6 cellular contexts compared by ENCODE assay signal in genomic region chr19:17394891-17395415, GRCh38. TPM values are rescaled to one million over a fixed set of nuclear protein-coding genes. Genes with fewer than 3 reads are reported as not detected.
A peak's percentile ranks its signal among the peaks of the same experiment; 100 is the strongest.
DNase-seq lines count a peak whose midpoint lies in the region; ATAC-seq, FAIRE-seq and TF ChIP-seq lines count a peak whose summit lies in the region.

No MANE protein-coding gene starts in this region.

- no peaks in the 10 kb centered on the region for H3K36me3 ChIP-seq in bronchial epithelial cell (ENCODE audit: control insufficient read depth, insufficient read depth, low read length)
- H3K36me3 ChIP-seq in neuronal stem cell (replicated peaks in 1 of 2; ENCODE audit: control insufficient read depth in 2 of 2, insufficient read depth in 2 of 2, low read length in 2 of 2) = no peaks in the 10 kb centered on the region

- H3K4me3 ChIP-seq in bronchial epithelial cell (ENCODE audit: low read depth, low read length) (no peak overlapping the region), neuronal stem cell (ENCODE audit: low read length in 2 of 2) (no peak overlapping the region)

- H3K4me1 ChIP-seq in neuronal stem cell (ENCODE audit: control insufficient read depth in 2 of 2, insufficient read depth in 1 of 2, low read depth in 1 of 2, low read length in 2 of 2) = peaks cover 3 to 4% of the 10 kb centered on the region in 2 donors

- H3K27me3 ChIP-seq in bronchial epithelial cell (ENCODE audit: control insufficient read depth, insufficient read depth, low read length) (no peaks in the 10 kb centered on the region), neuronal stem cell (ENCODE audit: control insufficient read depth in 3 of 3, insufficient read depth in 3 of 3, low read depth in 1 of 3, low read length in 3 of 3) (peaks cover 0 to 3% (median 2%) of the 10 kb centered on the region in 3 experiments)

- no peak overlapping the region for H3K4ac ChIP-seq in neuronal stem cell (ENCODE audit: low read length)

- no peak overlapping the region for H2AK5ac ChIP-seq in neuronal stem cell (ENCODE audit: low read depth, low read length)

- no peak overlapping the region for H3K9ac ChIP-seq in neuronal stem cell (ENCODE audit: low read depth, low read length, poor library complexity)

- peak overlapping the region; percentile 71 for H2AFZ ChIP-seq in neuronal stem cell (ENCODE audit: low read length)

- no peak overlapping the region for H3K4me2 ChIP-seq in neuronal stem cell (ENCODE audit: insufficient read depth, low read length, poor library complexity, severe bottlenecking)

- H3K79me1 ChIP-seq in neuronal stem cell (ENCODE audit: low read depth, low read length) = peaks cover 2% of the 10 kb centered on the region

- no peak overlapping the region for H3K18ac ChIP-seq in neuronal stem cell (ENCODE audit: low read length)

- TF ChIP-seq CTCF in bronchial epithelial cell (IDR thresholded peaks at IDR 0.05; ENCODE audit: insufficient read depth, low read length, severe bottlenecking) = peak; percentile 87

- no peak overlapping the region for H4K8ac ChIP-seq in neuronal stem cell (ENCODE audit: low read depth, low read length)

- TF ChIP-seq POLR2A in GM15510 (IDR thresholded peaks at IDR 0.05; ENCODE audit: borderline replicate concordance, extremely low read depth, insufficient read length) = peak; percentile 18

- no CpG with 5 or more reads among the region's 19 CpGs for WGBS in neuronal stem cell (ENCODE audit: extremely low coverage in 2 of 2, insufficient read length in 2 of 2, insufficient replicate concordance in 1 of 2), 2 donors

- H3K14ac ChIP-seq in neuronal stem cell (ENCODE audit: low read length) = no peak overlapping the region

- no peak overlapping the region for H3K23ac ChIP-seq in neuronal stem cell (ENCODE audit: low read depth, low read length, poor library complexity)

- no peaks in the 10 kb centered on the region for H3K9me3 ChIP-seq in neuronal stem cell (replicated peaks in 1 of 2; ENCODE audit: control insufficient read depth in 2 of 2, insufficient read depth in 1 of 2, low read depth in 1 of 2, low read length in 2 of 2)

- no peak overlapping the region for H2BK120ac ChIP-seq in neuronal stem cell (ENCODE audit: low read depth, low read length)

- ATAC-seq in GM18498 (IDR thresholded peaks at IDR 0.05; ENCODE audit: unreplicated experiment) (no peak), HG03045 (IDR thresholded peaks at IDR 0.05; ENCODE audit: unreplicated experiment) (no peak)

- no peak overlapping the region for H2BK5ac ChIP-seq in neuronal stem cell (ENCODE audit: low read length)

- DNase-seq in SHP77 treated with DMSO at 0.1 percent for 48 hours (lab: John Stamatoyannopoulos, UW) = peak; percentile 26
- peak; percentile 29 for DNase-seq in bronchial epithelial cell (ENCODE audit: low read depth)
- DNase-seq in neuronal stem cell (ENCODE audit: low spot score) = no peak

- H3K27ac ChIP-seq in neuronal stem cell (replicated peaks; ENCODE audit: low read length) = no peak overlapping the region

- no peak for FAIRE-seq in bronchial epithelial cell (lab: Jason Lieb, UNC)

- no peak overlapping the region for H2BK15ac ChIP-seq in neuronal stem cell (ENCODE audit: low read length)

- H2BK12ac ChIP-seq in neuronal stem cell (ENCODE audit: low read length) = no peak overlapping the region

- H4K91ac ChIP-seq in neuronal stem cell (ENCODE audit: low read depth, low read length, poor library complexity) = no peak overlapping the region

RNA-seq across cellular contexts. Expression of gene CCDC194, which starts 1.0 kb away (rescaled TPM):
- total RNA-seq in bronchial epithelial cell = not detected in 2 replicates
- 0.82 TPM for polyA plus RNA-seq in neuronal stem cell (2013, experiment 1 of 2)
- 0.76 TPM for polyA plus RNA-seq in neuronal stem cell (2013, experiment 2 of 2)

RNA-seq across cellular contexts. Expression of gene BST2, which starts 10.5 kb away (rescaled TPM):
- 2.2 and 8.7 TPM in 2 replicates for total RNA-seq in bronchial epithelial cell
- polyA plus RNA-seq in neuronal stem cell (2013, experiment 1 of 2) = 32.5 TPM
- 30.5 TPM for polyA plus RNA-seq in neuronal stem cell (2013, experiment 2 of 2)

RNA-seq across cellular contexts. Expression of gene PLVAP, which starts 17.8 kb away (rescaled TPM):
- not detected in 2 replicates for total RNA-seq in bronchial epithelial cell
- polyA plus RNA-seq in neuronal stem cell (2013, experiment 1 of 2) = 0.21 TPM
- 0.35 TPM for polyA plus RNA-seq in neuronal stem cell (2013, experiment 2 of 2)

RNA-seq across cellular contexts. Expression of gene MVB12A, which starts 24.9 kb away (rescaled TPM):
- total RNA-seq in bronchial epithelial cell = 22.9 and 23.8 TPM in 2 replicates
- 42.9 TPM for polyA plus RNA-seq in neuronal stem cell (2013, experiment 1 of 2)
- polyA plus RNA-seq in neuronal stem cell (2013, experiment 2 of 2) = 42.4 TPM

RNA-seq across cellular contexts. Expression of gene TMEM221, which starts 53.5 kb away (rescaled TPM):
- 0.13 TPM in 1 of 2 replicates, not detected in the other for total RNA-seq in bronchial epithelial cell
- 2.0 TPM for polyA plus RNA-seq in neuronal stem cell (2013, experiment 1 of 2)
- 1.6 TPM for polyA plus RNA-seq in neuronal stem cell (2013, experiment 2 of 2)
